In the genomic region with DNA sequence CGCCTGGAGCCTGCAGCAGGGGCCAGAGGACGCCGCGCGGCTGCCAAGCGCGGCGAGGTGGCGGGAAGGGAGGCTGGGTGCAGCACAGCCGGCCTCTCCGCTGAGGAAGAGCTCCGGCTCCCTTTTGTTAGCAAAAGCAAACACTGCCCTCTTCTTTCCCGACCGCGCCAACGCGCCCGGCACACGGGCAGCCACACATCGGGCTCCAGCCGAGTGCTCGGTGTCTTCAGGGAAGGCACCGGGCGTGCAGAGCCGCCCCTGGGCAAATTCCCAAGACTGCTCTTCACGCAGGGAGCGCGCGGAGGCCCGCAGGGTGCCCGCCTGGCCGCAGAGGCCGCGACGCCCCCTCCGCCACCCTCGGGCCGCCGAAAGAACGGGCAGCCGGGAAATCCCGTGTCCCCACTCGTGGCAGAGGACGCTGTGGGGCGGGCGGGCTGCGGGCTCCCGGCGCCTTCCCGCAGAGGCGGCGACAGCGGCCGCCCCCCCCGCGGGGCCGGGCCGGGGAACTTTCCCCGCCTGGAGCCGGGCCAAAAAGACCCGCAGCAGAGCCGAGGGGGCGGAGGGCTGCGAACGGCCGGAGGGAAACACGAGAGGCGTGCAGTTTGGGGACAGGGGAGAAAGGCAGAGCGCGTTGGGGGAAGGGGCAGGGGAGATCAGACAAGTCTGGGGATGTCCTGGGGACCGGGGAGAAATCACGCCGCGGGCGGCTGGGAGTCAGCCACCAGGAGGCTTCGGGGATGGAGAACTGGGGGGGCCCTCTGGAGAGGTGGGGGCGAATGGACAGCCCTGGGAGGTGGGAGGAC, we compare ENCODE assay signal across 8 cellular contexts. TPM values are rescaled to one million over a fixed set of nuclear protein-coding genes. Genes with fewer than 3 reads are reported as not detected.
DNase-seq lines count a peak whose midpoint lies in the region; ATAC-seq and TF ChIP-seq lines count a peak whose summit lies in the region.

No MANE protein-coding gene starts in this region.

- H3F3A ChIP-seq in MM.1S (ENCODE audit: insufficient read depth, low read length) = peaks cover 16% of the 10 kb centered on the region

- no peaks in the 10 kb centered on the region for H3K27me3 ChIP-seq in MM.1S (replicated peaks; ENCODE audit: insufficient read depth, low read length)

- H3K4me1 ChIP-seq in MM.1S (ENCODE audit: low read length) = peaks cover 10% of the 10 kb centered on the region

- TF ChIP-seq CTCF in GM10266 (IDR thresholded peaks at IDR 0.05; ENCODE audit: control insufficient read depth, insufficient read depth, low read depth, missing control alignments) (peak; percentile 58), MM.1S (IDR thresholded peaks at IDR 0.05; ENCODE audit: low read length) (peak; percentile 19), coronary artery (IDR thresholded peaks at IDR 0.05) (no peak)

- DNase-seq in GM10266 (ENCODE audit: extremely low spot score) = peak; percentile 58
- peak; percentile 79 for DNase-seq in MM.1S
- no peak for DNase-seq in coronary artery (ENCODE audit: low spot score)
- peak; percentile 90 for DNase-seq in left lobe of liver (ENCODE audit: low spot score)
- DNase-seq in stimulated activated CD8-positive, alpha-beta memory T cell treated with anti-CD3 and anti-CD28 coated beads, Interleukin-12 subunit alpha, Interleukin-12 subunit beta, amount 100 ng/mL, for 4 hours (ENCODE audit: low read depth) = peak; percentile 2
- no peak for DNase-seq in hepatic stellate cell (ENCODE audit: low spot score)

- no peaks in the 10 kb centered on the region for H3K9me3 ChIP-seq in MM.1S (replicated peaks; ENCODE audit: insufficient read depth, low read length)

- H3K27ac ChIP-seq in MM.1S (ENCODE audit: low read length) (peak overlapping the region; percentile 85), coronary artery (peak overlapping the region; percentile 39 to 82)

- H3K4me3 ChIP-seq in MM.1S (ENCODE audit: low read length) (peak overlapping the region; percentile 87), coronary artery (peak overlapping the region; percentile 79)

- peak overlapping the region; percentile 98 for H3K4me2 ChIP-seq in MM.1S (ENCODE audit: low read depth, low read length)

- ATAC-seq in SK-N-SH treated with all-trans-retinoic acid at 6 μM for 48 hours = peak; percentile 64
- peak; percentile 73 for ATAC-seq in left lobe of liver
- no peak for ATAC-seq in HG02870 (IDR thresholded peaks at IDR 0.05; ENCODE audit: unreplicated experiment)

- H3K79me2 ChIP-seq in MM.1S (ENCODE audit: low read length) = peaks cover 59% of the 10 kb centered on the region

- 0 out of 2 replicates have a peak, but pooled peaks cover 7% of the 10 kb centered on the region for H4K20me1 ChIP-seq in MM.1S (ENCODE audit: insufficient read depth, low read length)

- H3K9ac ChIP-seq in MM.1S (ENCODE audit: low read length) = peak overlapping the region; percentile 90

- H3K36me3 ChIP-seq in MM.1S (replicated peaks; ENCODE audit: insufficient read depth, low read length) = no peaks in the 10 kb centered on the region

- H2AFZ ChIP-seq in MM.1S (ENCODE audit: low read length) = no peak overlapping the region; the same call in 1 of the 2 replicates

- H3K9me2 ChIP-seq in MM.1S (replicated peaks; ENCODE audit: insufficient read depth, low read length) = no peaks in the 10 kb centered on the region

TF ChIP-seq in SK-N-SH treated with all-trans-retinoic acid at 6 μM for 48 hours, 23 proteins besides CTCF, POLR2A, EP300 and RAD21:
- no peak for TF ChIP-seq RARB (CRISPR knock-in tag; IDR thresholded peaks at IDR 0.05)
- TF ChIP-seq, protein P1, sequence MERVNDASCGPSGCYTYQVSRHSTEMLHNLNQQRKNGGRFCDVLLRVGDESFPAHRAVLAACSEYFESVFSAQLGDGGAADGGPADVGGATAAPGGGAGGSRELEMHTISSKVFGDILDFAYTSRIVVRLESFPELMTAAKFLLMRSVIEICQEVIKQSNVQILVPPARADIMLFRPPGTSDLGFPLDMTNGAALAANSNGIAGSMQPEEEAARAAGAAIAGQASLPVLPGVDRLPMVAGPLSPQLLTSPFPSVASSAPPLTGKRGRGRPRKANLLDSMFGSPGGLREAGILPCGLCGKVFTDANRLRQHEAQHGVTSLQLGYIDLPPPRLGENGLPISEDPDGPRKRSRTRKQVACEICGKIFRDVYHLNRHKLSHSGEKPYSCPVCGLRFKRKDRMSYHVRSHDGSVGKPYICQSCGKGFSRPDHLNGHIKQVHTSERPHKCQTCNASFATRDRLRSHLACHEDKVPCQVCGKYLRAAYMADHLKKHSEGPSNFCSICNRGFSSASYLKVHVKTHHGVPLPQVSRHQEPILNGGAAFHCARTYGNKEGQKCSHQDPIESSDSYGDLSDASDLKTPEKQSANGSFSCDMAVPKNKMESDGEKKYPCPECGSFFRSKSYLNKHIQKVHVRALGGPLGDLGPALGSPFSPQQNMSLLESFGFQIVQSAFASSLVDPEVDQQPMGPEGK (CRISPR knock-in tag; IDR thresholded peaks at IDR 0.05; ENCODE audit: borderline replicate concordance) = peak; percentile 46; the same call in 1 of the 2 replicates

RNA-seq across cellular contexts. Expression of a gene that starts 0.9 kb away (rescaled TPM):
- total RNA-seq in left lobe of liver = 27.2 TPM

Comparison
In these comparisons a context has a peak if more than half of its experiments do, and no peak if none do; other contexts are left out.
1. DNase-seq: peak in GM10266 (single experiment), MM.1S (single experiment), left lobe of liver (single experiment) and stimulated activated CD8-positive, alpha-beta memory T cell treated with anti-CD3 and anti-CD28 coated beads, Interleukin-12 subunit alpha, Interleukin-12 subunit beta, amount 100 ng/mL, for 4 hours (single experiment); none in coronary artery (single experiment) and hepatic stellate cell (single experiment).